ENCODE assay signal across 8 cellular contexts in genomic region chr6:32195902-32196681, GRCh38. TPM values are rescaled to one million over a fixed set of nuclear protein-coding genes. Genes with fewer than 3 reads are reported as not detected.
DNase-seq lines count a peak whose midpoint lies in the region; TF ChIP-seq lines count a peak whose summit lies in the region.

No MANE protein-coding gene starts in this region.

- H3K9me2 ChIP-seq in SK-N-SH: no peaks in the 10 kb centered on the region

- CTCF ChIA-PET in SK-N-SH (lab: Yijun Ruan, JAX): interaction anchor here (0.7 to 2.3 kb wide), 11 partner anchors 14 to 643 kb away, joined by 3 to 17 read pairs (median 5); partner anchors contain the start of genes AGPAT1, ATF6B, EGFL8 and FKBPL

- H2AFZ ChIP-seq in SK-N-SH (ENCODE audit: low read depth): peak overlapping the region; percentile 40; the same call in 1 of the 2 replicates

- peak in 1 of 2 experiments; percentile 33; a peak in 1 of 4 replicates for TF ChIP-seq EP300 in SK-N-SH (IDR thresholded peaks at IDR 0.05; ENCODE audit: borderline replicate concordance in 1 of 2, low read depth in 1 of 2, low read length in 1 of 2)

- no peaks in the 10 kb centered on the region for H3K27me3 Mint-ChIP-seq in progenitor cell of endocrine pancreas

- no peak for TF ChIP-seq RAD21 in SK-N-SH (IDR thresholded peaks at IDR 0.05; ENCODE audit: low read length)

- TF ChIP-seq POLR2A in GM10847 (IDR thresholded peaks at IDR 0.05; ENCODE audit: extremely low read depth, insufficient read length): peak; percentile 88

- DNase-seq in HAP-1 (ENCODE audit: low spot score in 2 of 2) (peak; percentile 66 to 88), M059J (ENCODE audit: low read depth) (peak; percentile 92), SK-N-SH (peak; percentile 88), anterior cingulate cortex (lab: John Stamatoyannopoulos, UW) (peak; percentile 42 to 97 (median 90)), right atrium auricular region (ENCODE audit: low spot score) (peak; percentile 96), progenitor cell of endocrine pancreas (ENCODE audit: low spot score, unreplicated experiment) (peak; percentile 75), HPDE6-E6E7 (ENCODE audit: extremely low spot score) (no peak)

- H3K36me3 Mint-ChIP-seq in progenitor cell of endocrine pancreas (ENCODE audit: insufficient read depth): no peaks in the 10 kb centered on the region

- H4K20me1 ChIP-seq in SK-N-SH (ENCODE audit: insufficient read depth): no peaks in the 10 kb centered on the region

- in situ Hi-C loops in HAP-1 (cut with MboI; ENCODE audit: low sequenced_read_pairs): no loop called here

- WGBS in SK-N-SH (ENCODE audit: low lambda C conversion rate): 0% methylated on average over 20 of the region's 58 CpGs

- peak overlapping the region; percentile 99 to 100 for H3K27ac ChIP-seq in SK-N-SH (ENCODE audit: low read depth in 2 of 2, low read length in 1 of 2)
- peak overlapping the region; percentile 99 to 100 for H3K27ac ChIP-seq in right atrium auricular region

- peaks cover 23% of the 10 kb centered on the region for H3K4me1 Mint-ChIP-seq in progenitor cell of endocrine pancreas (ENCODE audit: low read depth)

- H3K36me3 ChIP-seq in HAP-1 (replicated peaks) (no peaks in the 10 kb centered on the region), SK-N-SH (replicated peaks in 1 of 2; ENCODE audit: control insufficient read depth in 1 of 2, insufficient read depth in 2 of 2, low read length in 1 of 2) (no peaks in the 10 kb centered on the region), right atrium auricular region (no peaks in the 10 kb centered on the region)

- H3K27me3 ChIP-seq in HAP-1 (ENCODE audit: low read depth) (no peaks in the 10 kb centered on the region), SK-N-SH (ENCODE audit: insufficient read depth) (no peaks in the 10 kb centered on the region), right atrium auricular region (no peaks in the 10 kb centered on the region)

- no peaks in the 10 kb centered on the region for H3K9me3 Mint-ChIP-seq in progenitor cell of endocrine pancreas (ENCODE audit: low read depth)

- H3K4me3 Mint-ChIP-seq in progenitor cell of endocrine pancreas (ENCODE audit: low read depth): peak overlapping the region; percentile 93

- TF ChIP-seq CTCF in SK-N-SH (IDR thresholded peaks at IDR 0.05) (no peak), right atrium auricular region (IDR thresholded peaks at IDR 0.05) (no peak), progenitor cell of endocrine pancreas (IDR thresholded peaks at IDR 0.05; ENCODE audit: unreplicated experiment) (no peak)

- peak overlapping the region; percentile 100 for H3K4me2 ChIP-seq in SK-N-SH

- no peaks in the 10 kb centered on the region for H3K79me2 ChIP-seq in SK-N-SH (ENCODE audit: insufficient read depth)

- no peaks in the 10 kb centered on the region for H3K9me3 ChIP-seq in HAP-1
- H3K9me3 ChIP-seq in SK-N-SH: no peaks in the 10 kb centered on the region
- H3K9me3 ChIP-seq in right atrium auricular region: no peaks in the 10 kb centered on the region

- peak overlapping the region; percentile 100 for H3K27ac Mint-ChIP-seq in progenitor cell of endocrine pancreas

- peak overlapping the region; percentile 100 for H3K9ac ChIP-seq in SK-N-SH

- H3K4me1 ChIP-seq in HAP-1 (peaks cover 12% of the 10 kb centered on the region), SK-N-SH (ENCODE audit: control insufficient read depth in 1 of 2, insufficient read depth in 2 of 2, low read depth in 1 of 2, low read length in 1 of 2) (peaks cover 6 to 18% of the 10 kb centered on the region in 2 experiments; a peak in 1 of 4 replicates), right atrium auricular region (peaks cover 4 to 46% of the 10 kb centered on the region in 2 donors)

- H3F3A ChIP-seq in SK-N-SH (replicated peaks; ENCODE audit: insufficient read depth): peaks cover 15% of the 10 kb centered on the region

- H3K4me3 ChIP-seq in HAP-1 (peak overlapping the region; percentile 49), SK-N-SH (ENCODE audit: low read depth in 2 of 2, low read length in 1 of 2) (peak overlapping the region; percentile 83 to 95), right atrium auricular region (peak overlapping the region; percentile 64 to 77)

- POLR2A ChIA-PET in SK-N-SH (lab: Yijun Ruan, JAX): interaction anchor here (0.5 to 2.2 kb wide), 12 partner anchors 9 to 1012 kb away, joined by 3 to 16 read pairs (median 4); partner anchors contain the start of genes ATF6B, DDX39B, DXO and FKBPL

TF ChIP-seq in SK-N-SH, 30 proteins besides CTCF, POLR2A, EP300 and RAD21 (continues in another document):
- no peak for TF ChIP-seq RXRA (IDR thresholded peaks at IDR 0.05; ENCODE audit: borderline replicate concordance, low read depth)
- TF ChIP-seq NFIC (IDR thresholded peaks at IDR 0.05; ENCODE audit: borderline replicate concordance): no peak
- TF ChIP-seq JUND (IDR thresholded peaks at IDR 0.05): no peak
- peak; percentile 40; the same call in 1 of the 2 replicates for TF ChIP-seq TAF1 (IDR thresholded peaks at IDR 0.05; ENCODE audit: borderline replicate concordance, low read depth, low read length)
- TF ChIP-seq POLR2AphosphoS5 (IDR thresholded peaks at IDR 0.05; ENCODE audit: low read depth, low read length): peak; percentile 84
- TF ChIP-seq SIN3A (IDR thresholded peaks at IDR 0.05; ENCODE audit: borderline replicate concordance, low read depth, low read length): no peak
- no peak for TF ChIP-seq NRF1 (IDR thresholded peaks at IDR 0.05; ENCODE audit: low read depth, low read length)
- no peak for TF ChIP-seq FOXM1 (IDR thresholded peaks at IDR 0.05; ENCODE audit: low read depth)
- peak; percentile 56; the same call in 1 of the 2 replicates for TF ChIP-seq MXI1 (IDR thresholded peaks at IDR 0.05; ENCODE audit: low read depth, low read length)
- TF ChIP-seq RCOR1 (IDR thresholded peaks at IDR 0.05; ENCODE audit: low read length): no peak
- TF ChIP-seq ZBTB33 (IDR thresholded peaks at IDR 0.05; ENCODE audit: borderline replicate concordance, low read depth): no peak
- peak; percentile 35; the same call in 1 of the 2 replicates for TF ChIP-seq ELF1 (IDR thresholded peaks at IDR 0.05)
- TF ChIP-seq YY1 (IDR thresholded peaks at IDR 0.05; ENCODE audit: low read depth): no peak
- no peak for TF ChIP-seq IRF3 (IDR thresholded peaks at IDR 0.05; ENCODE audit: low read depth, low read length)

RNA-seq across cellular contexts. Expression of gene GPSM3, which starts 3.6 kb away (rescaled TPM):
- 12.9 and 13.9 TPM in 2 replicates for total RNA-seq in M059J (2014; rRNA removed; shearing (Covaris generic))
- polyA plus RNA-seq in SK-N-SH (2012; rRNA removed): 1.5 and 1.9 TPM in 2 replicates
- polyA plus RNA-seq in SK-N-SH (2012; cell fraction: cytosol; rRNA removed): 0.93 and 1.2 TPM in 2 replicates
- polyA plus RNA-seq in SK-N-SH (2012; cell fraction: nucleus; rRNA removed): 2.3 TPM in 2 replicates
- total RNA-seq in right atrium auricular region: 1 to 10 TPM; 3.6 to 9.0 TPM
- 6.1 and 6.5 TPM in 2 replicates for total RNA-seq in progenitor cell of endocrine pancreas

RNA-seq across cellular contexts. Expression of gene PBX2, which starts 6.1 kb away (rescaled TPM):
- 20.3 and 29.8 TPM in 2 replicates for total RNA-seq in M059J (2014; rRNA removed; shearing (Covaris generic))
- 74.5 and 83.1 TPM in 2 replicates for polyA plus RNA-seq in SK-N-SH (2012; rRNA removed)
- 29.4 and 45.5 TPM in 2 replicates for polyA plus RNA-seq in SK-N-SH (2012; cell fraction: cytosol; rRNA removed)
- 180 and 230 TPM in 2 replicates for polyA plus RNA-seq in SK-N-SH (2012; cell fraction: nucleus; rRNA removed)
- total RNA-seq in right atrium auricular region (10 to 100 TPM; 26.0 to 32.5 TPM), progenitor cell of endocrine pancreas (260 and 261 TPM in 2 replicates)

RNA-seq across cellular contexts. Expression of gene AGER, which starts 12.0 kb away (rescaled TPM):
- 0.07 and 0.15 TPM in 2 replicates for total RNA-seq in M059J (2014; rRNA removed; shearing (Covaris generic))
- polyA plus RNA-seq in SK-N-SH (2012; rRNA removed): 2.9 and 3.5 TPM in 2 replicates
- polyA plus RNA-seq in SK-N-SH (2012; cell fraction: cytosol; rRNA removed): 0.68 and 0.80 TPM in 2 replicates
- 25.0 and 43.7 TPM in 2 replicates for polyA plus RNA-seq in SK-N-SH (2012; cell fraction: nucleus; rRNA removed)
- total RNA-seq in right atrium auricular region (1 to 10 TPM in 1 of 2 donors, under 1 TPM in 1; 0.94 to 1.4 TPM), progenitor cell of endocrine pancreas (28.5 and 29.9 TPM in 2 replicates)

RNA-seq across cellular contexts. Expression of gene RNF5, which starts 17.9 kb away (rescaled TPM):
- 158 and 159 TPM in 2 replicates for total RNA-seq in M059J (2014; rRNA removed; shearing (Covaris generic))
- polyA plus RNA-seq in SK-N-SH (2012; rRNA removed): 74.8 and 110 TPM in 2 replicates
- polyA plus RNA-seq in SK-N-SH (2012; cell fraction: cytosol; rRNA removed): 90.1 and 105 TPM in 2 replicates
- polyA plus RNA-seq in SK-N-SH (2012; cell fraction: nucleus; rRNA removed): 11.7 and 31.8 TPM in 2 replicates
- 100 to 1,000 TPM; 104 to 106 TPM for total RNA-seq in right atrium auricular region
- 91.2 and 92.2 TPM in 2 replicates for total RNA-seq in progenitor cell of endocrine pancreas

RNA-seq across cellular contexts. Expression of gene AGPAT1, which starts 20.2 kb away (rescaled TPM):
- total RNA-seq in M059J (2014; rRNA removed; shearing (Covaris generic)): 101 and 120 TPM in 2 replicates
- polyA plus RNA-seq in SK-N-SH (2012; rRNA removed): 118 and 122 TPM in 2 replicates
- polyA plus RNA-seq in SK-N-SH (2012; cell fraction: cytosol; rRNA removed): 59.9 and 92.2 TPM in 2 replicates
- 85.0 and 85.2 TPM in 2 replicates for polyA plus RNA-seq in SK-N-SH (2012; cell fraction: nucleus; rRNA removed)
- total RNA-seq in right atrium auricular region: 10 to 100 TPM; 59.6 to 77.1 TPM
- 94.1 and 102 TPM in 2 replicates for total RNA-seq in progenitor cell of endocrine pancreas

Comparison
In these comparisons a context has a peak if more than half of its experiments do, and no peak if none do; other contexts are left out.
1. RNA of gene AGER, which starts 12.0 kb away (total RNA-seq): 28.5 to 29.9 TPM in progenitor cell of endocrine pancreas; 0.94 to 1.4 TPM in right atrium auricular region and 0.07 to 0.15 TPM in M059J; every median in the first group is over 10 times any median in the second.
2. Peak in every context shown above with its lines, with median percentiles within 50 percentile points of each other: H3K4me3 ChIP-seq.